ENCODE assay signal across 10 cellular contexts in the genomic region with DNA sequence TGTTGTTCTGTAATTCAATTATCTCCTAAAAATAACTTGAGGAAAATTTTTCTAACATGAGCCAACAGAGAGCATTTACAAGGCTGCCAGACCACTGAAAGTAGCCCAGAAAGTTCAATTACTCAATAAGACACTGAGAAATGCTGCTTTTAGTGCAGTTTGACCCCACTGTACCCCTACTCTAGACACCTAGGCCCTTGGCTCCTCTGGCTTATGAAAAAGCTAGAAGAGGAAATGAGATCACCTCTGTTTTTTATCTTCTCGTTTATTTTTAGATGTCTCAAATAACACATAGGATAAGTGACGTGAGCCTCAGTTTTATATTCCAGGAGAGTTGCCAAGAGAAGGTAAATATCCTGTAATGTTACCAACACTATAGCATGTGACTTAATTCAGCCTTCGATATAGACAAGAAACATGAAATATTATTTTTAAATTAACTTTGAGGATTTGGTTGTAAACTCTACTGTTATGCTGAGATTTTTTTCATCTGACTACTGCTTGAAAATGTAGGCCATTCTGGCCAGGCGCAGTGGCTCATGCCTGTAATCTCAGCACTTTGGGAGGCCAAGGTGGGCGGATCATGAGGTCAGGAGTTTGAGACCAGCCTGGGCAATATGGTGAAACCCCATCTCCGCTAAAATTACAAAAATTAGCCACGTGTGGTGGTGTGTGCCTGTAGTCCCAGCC. TPM values are rescaled to one million over a fixed set of nuclear protein-coding genes. Genes with fewer than 3 reads are reported as not detected.
DNase-seq lines count a peak whose midpoint lies in the region; ATAC-seq and TF ChIP-seq lines count a peak whose summit lies in the region.
"Had no signal": no experiment of that assay in that cellular context is flagged by ENCODE, and none has a peak within 500 bp of the region (broad histone marks: within the 10 kb centered on the region; RNA-seq: fewer than 3 reads in every experiment).

No MANE protein-coding gene starts in this region.

- H3K9me3 Mint-ChIP-seq in activated naive CD4-positive, alpha-beta T cell treated with anti-CD3 and anti-CD28 coated beads, Interleukin-2, amount 50 U/mL, for 72 hours, result no peaks in the 10 kb centered on the region
- no peaks in the 10 kb centered on the region for H3K9me3 Mint-ChIP-seq in GM23338
- H3K9me3 Mint-ChIP-seq: memory B cell had no signal

- H3K4me2 ChIP-seq in GM23338, result no peak overlapping the region

- H4K20me1 ChIP-seq in GM23338 (replicated peaks; ENCODE audit: insufficient read depth), result no peaks in the 10 kb centered on the region

- peaks cover 2% of the 10 kb centered on the region for H3K27me3 Mint-ChIP-seq in GM23338 (ENCODE audit: insufficient read depth, low read depth, poor library complexity)
- H3K27me3 Mint-ChIP-seq: memory B cell had no signal

- peaks cover 0 to 28% of the 10 kb centered on the region in 2 donors for H3K36me3 Mint-ChIP-seq in activated naive CD4-positive, alpha-beta T cell treated with anti-CD3 and anti-CD28 coated beads, Interleukin-2, amount 50 U/mL, for 72 hours
- H3K36me3 Mint-ChIP-seq in GM23338 (ENCODE audit: low read depth), result no peaks in the 10 kb centered on the region
- H3K36me3 Mint-ChIP-seq: memory B cell had no signal

- peak overlapping the region; percentile 75 to 91 for H3K27ac Mint-ChIP-seq in activated naive CD4-positive, alpha-beta T cell treated with anti-CD3 and anti-CD28 coated beads, Interleukin-2, amount 50 U/mL, for 72 hours
- no peak overlapping the region; the same call in 1 of the 2 replicates for H3K27ac Mint-ChIP-seq in GM23338
- H3K27ac Mint-ChIP-seq: memory B cell had no signal

- no peaks in the 10 kb centered on the region for H3K79me2 ChIP-seq in GM23338 (replicated peaks; ENCODE audit: insufficient read depth)

- H2AFZ ChIP-seq in GM23338, result no peak overlapping the region

- no peaks in the 10 kb centered on the region for H3K4me1 Mint-ChIP-seq in GM23338
- H3K4me1 Mint-ChIP-seq: memory B cell had no signal

- intact Hi-C loops in right cardiac atrium (cut with DNase I), result no loop called here

- H3K9me2 ChIP-seq in GM23338 (ENCODE audit: insufficient read depth), result no peaks in the 10 kb centered on the region

- H3K27ac ChIP-seq in right cardiac atrium (ENCODE audit: low read length), result no peak overlapping the region
- H3K27ac ChIP-seq in GM23338 (ENCODE audit: low read depth), result no peak overlapping the region

- H3K4me1 ChIP-seq in right cardiac atrium (ENCODE audit: control insufficient read depth, insufficient read depth, low read length) (no peaks in the 10 kb centered on the region), GM23338 (ENCODE audit: insufficient read depth) (no peaks in the 10 kb centered on the region)

- H3K4me3 ChIP-seq in right cardiac atrium (ENCODE audit: low read length), result no peak overlapping the region
- H3K4me3 ChIP-seq in GM23338, result no peak overlapping the region

- WGBS in right cardiac atrium, result 64% methylated on average over 7 of the region's 7 CpGs

- no peaks in the 10 kb centered on the region for H3F3A ChIP-seq in GM23338 (replicated peaks; ENCODE audit: low read depth)

- no peak for TF ChIP-seq CTCF in GM23338 (conservative IDR thresholded peaks at IDR 0.05; ENCODE audit: low read depth in 2 of 2)

- DNase-seq in A172 (ENCODE audit: low spot score) (peak; percentile 35), right cardiac atrium (no peak), GM23338 (ENCODE audit: low spot score) (no peak), NCI-H1105 treated with DMSO at 0.1 percent for 48 hours (lab: John Stamatoyannopoulos, UW) (no peak), NCI-H748 (lab: John Stamatoyannopoulos, UW; ENCODE audit: unreplicated experiment) (no peak)
- no peak for DNase-seq in activated naive CD4-positive, alpha-beta T cell treated with anti-CD3 and anti-CD28 coated beads, Interleukin-2, amount 50 U/mL, for 72 hours (ENCODE audit: low spot score in 2 of 2)
- DNase-seq: DMS79 had no signal

- no peaks in the 10 kb centered on the region for H3K9me3 ChIP-seq in right cardiac atrium (ENCODE audit: control insufficient read depth, low read length)

- no peaks in the 10 kb centered on the region for H3K27me3 ChIP-seq in right cardiac atrium (ENCODE audit: control insufficient read depth, insufficient read depth)
- no peaks in the 10 kb centered on the region for H3K27me3 ChIP-seq in GM23338 (ENCODE audit: insufficient read depth)

- no peak overlapping the region for H3K4me3 Mint-ChIP-seq in GM23338
- H3K4me3 Mint-ChIP-seq: memory B cell had no signal

- no peaks in the 10 kb centered on the region for H3K36me3 ChIP-seq in GM23338 (ENCODE audit: insufficient read depth)

- ATAC-seq in GM18520 (IDR thresholded peaks at IDR 0.05; ENCODE audit: unreplicated experiment), result peak; percentile 50
- peak; percentile 81 for ATAC-seq in HG02885 (IDR thresholded peaks at IDR 0.05; ENCODE audit: poor library complexity, unreplicated experiment)
- peak; percentile 69 to 71 for ATAC-seq in activated naive CD4-positive, alpha-beta T cell treated with anti-CD3 and anti-CD28 coated beads, Interleukin-2, amount 50 U/mL, for 72 hours
- no peak for ATAC-seq in right cardiac atrium
- ATAC-seq in GM23338, result no peak

TF ChIP-seq in GM23338, 12 proteins besides CTCF, POLR2A, EP300 and RAD21 (continues in another document):
- TF ChIP-seq, protein P1, sequence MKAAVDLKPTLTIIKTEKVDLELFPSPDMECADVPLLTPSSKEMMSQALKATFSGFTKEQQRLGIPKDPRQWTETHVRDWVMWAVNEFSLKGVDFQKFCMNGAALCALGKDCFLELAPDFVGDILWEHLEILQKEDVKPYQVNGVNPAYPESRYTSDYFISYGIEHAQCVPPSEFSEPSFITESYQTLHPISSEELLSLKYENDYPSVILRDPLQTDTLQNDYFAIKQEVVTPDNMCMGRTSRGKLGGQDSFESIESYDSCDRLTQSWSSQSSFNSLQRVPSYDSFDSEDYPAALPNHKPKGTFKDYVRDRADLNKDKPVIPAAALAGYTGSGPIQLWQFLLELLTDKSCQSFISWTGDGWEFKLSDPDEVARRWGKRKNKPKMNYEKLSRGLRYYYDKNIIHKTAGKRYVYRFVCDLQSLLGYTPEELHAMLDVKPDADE (IDR thresholded peaks at IDR 0.05), result no peak
- TF ChIP-seq STAT1 (IDR thresholded peaks at IDR 0.05; ENCODE audit: unreplicated experiment) (no peak), EZH2 (IDR thresholded peaks at IDR 0.05; ENCODE audit: low read depth, unreplicated experiment) (no peak), POLR2AphosphoS5 (IDR thresholded peaks at IDR 0.05; ENCODE audit: low read depth) (no peak), NANOG (IDR thresholded peaks at IDR 0.05; ENCODE audit: borderline replicate concordance) (no peak)

RNA-seq across cellular contexts. Expression of a gene that starts 24.4 kb away (rescaled TPM):
- 0.05 and 1.9 TPM in 2 replicates for total RNA-seq in A172 (2014; rRNA removed; shearing (Covaris generic))
- total RNA-seq in activated naive CD4-positive, alpha-beta T cell treated with anti-CD3 and anti-CD28 coated beads, Interleukin-2, amount 50 U/mL, for 72 hours, result 1 to 10 TPM; 3.2 to 5.4 TPM
- not detected for total RNA-seq in right cardiac atrium
- polyA plus RNA-seq in right cardiac atrium, result not detected
- not detected in 2 replicates for total RNA-seq in GM23338 (2014; rRNA removed; shearing (Covaris generic))
- polyA plus RNA-seq in GM23338 (2016; fragmentation: Nextera tagmentation; extraction: Ambion mirVana), result 0.45 TPM in 1 of 2 replicates, not detected in the other

Comparison
In these comparisons a context has a peak if more than half of its experiments do, and no peak if none do; other contexts are left out.
1. ATAC-seq: peak in GM18520 (single experiment), HG02885 (single experiment) and activated naive CD4-positive, alpha-beta T cell treated with anti-CD3 and anti-CD28 coated beads, Interleukin-2, amount 50 U/mL, for 72 hours (2 of 2); none in right cardiac atrium (0 of 2) and GM23338 (single experiment).